ENCODE assay signal across 8 cellular contexts in the genomic region with DNA sequence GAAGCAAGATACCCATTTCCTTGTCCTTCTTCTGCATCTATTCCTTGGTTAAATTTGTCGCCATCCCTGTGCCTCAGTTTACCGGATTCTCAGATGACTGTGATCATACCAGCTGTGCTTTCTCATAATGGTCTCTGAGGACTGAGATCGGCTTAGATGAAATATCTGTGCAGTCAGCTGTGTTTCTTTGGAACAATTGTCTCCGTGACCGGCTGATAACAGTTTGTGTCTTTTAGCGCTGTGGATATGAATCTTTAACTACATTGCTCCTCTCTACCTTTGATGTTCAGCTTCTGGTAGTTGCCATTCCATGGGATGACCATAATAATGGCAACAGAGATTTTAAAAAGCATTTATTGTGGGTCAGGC. TPM values are rescaled to one million over a fixed set of nuclear protein-coding genes. Genes with fewer than 3 reads are reported as not detected.
DNase-seq lines count a peak whose midpoint lies in the region; ATAC-seq, FAIRE-seq and TF ChIP-seq lines count a peak whose summit lies in the region.

No MANE protein-coding gene starts in this region.

- H3K36me3 ChIP-seq in HUES6 (ENCODE audit: control insufficient read depth, insufficient read depth, low read length) (peaks cover 12% of the 10 kb centered on the region; the same call in 1 of the 2 replicates), mammary epithelial cell (ENCODE audit: insufficient read depth, low read length) (peaks cover 6% of the 10 kb centered on the region), mucosa of descending colon (ENCODE audit: low read depth) (no peaks in the 10 kb centered on the region)

- 27% methylated on average over 6 of the region's 6 CpGs for WGBS in A549 (ENCODE audit: missing lambda C conversion rate)
- WGBS in mammary epithelial cell (ENCODE audit: low coverage, missing lambda C conversion rate): 0% methylated on average over 6 of the region's 6 CpGs

- H3K27me3 ChIP-seq in HUES6 (ENCODE audit: control insufficient read depth, insufficient read depth, low read length) (no peaks in the 10 kb centered on the region), mammary epithelial cell (ENCODE audit: insufficient read depth, low read length) (no peaks in the 10 kb centered on the region)

- H3K27ac ChIP-seq in A549 (peak overlapping the region; percentile 68 to 84), HUES6 (ENCODE audit: low read depth, low read length) (no peak overlapping the region), mammary epithelial cell (ENCODE audit: insufficient read depth, low read depth, low read length) (peak overlapping the region; percentile 84)

- CTCF ChIA-PET in A549 (lab: Yijun Ruan, JAX): interaction anchor here (0.6 to 1.9 kb wide), 2 partner anchors 70 to 581 kb away, joined by 3 to 6 read pairs; no protein-coding TSS in a partner anchor
- CTCF ChIA-PET in mammary epithelial cell (lab: Charles Lee; ENCODE audit: low non-redundant PET): interaction anchor here (0.6 kb wide), 1 partner anchor 1207 kb away, joined by 3 read pairs; no protein-coding TSS in a partner anchor

- in situ Hi-C loops in mammary epithelial cell (cut with MboI; ENCODE audit: low sequenced_read_pairs in 2 of 2): no loop called here

- no peak for FAIRE-seq in A549 (lab: Jason Lieb, UNC)

- no peak for TF ChIP-seq EP300 in A549 (IDR thresholded peaks at IDR 0.05)

- peaks cover 63% of the 10 kb centered on the region for H3K79me2 ChIP-seq in mammary epithelial cell (ENCODE audit: insufficient read depth, low read length)

- H2AFZ ChIP-seq in mammary epithelial cell (ENCODE audit: low read depth, low read length): peak overlapping the region; percentile 96

- TF ChIP-seq CTCF in A549 (IDR thresholded peaks at IDR 0.05) (no peak), mammary epithelial cell (conservative IDR thresholded peaks at IDR 0.05 in 1 of 2, IDR thresholded peaks at IDR 0.05 in 1 of 2; ENCODE audit: extremely low read depth in 1 of 2, insufficient read depth in 1 of 2, low read depth in 1 of 2, low read length in 2 of 2) (no peak), mucosa of descending colon (IDR thresholded peaks at IDR 0.05) (no peak)

- H3K4me1 ChIP-seq in A549: peaks cover 17% of the 10 kb centered on the region
- peaks cover 7% of the 10 kb centered on the region; the same call in 1 of the 2 replicates for H3K4me1 ChIP-seq in HUES6 (ENCODE audit: control insufficient read depth, insufficient read depth, low read length)
- peaks cover 13% of the 10 kb centered on the region for H3K4me1 ChIP-seq in mammary epithelial cell (ENCODE audit: insufficient read depth, low read length)
- peaks cover 11% of the 10 kb centered on the region for H3K4me1 ChIP-seq in mucosa of descending colon (ENCODE audit: low read depth)

- dilution Hi-C loops in mammary epithelial cell (cut with HindIII; ENCODE audit: low sequenced_read_pairs): no loop called here

- DNase-seq in A549 (ENCODE audit: low read depth in 1 of 2, low spot score in 1 of 2) (no peak), mammary epithelial cell (no peak), mucosa of descending colon (peak in 1 of 3 donors; percentile 6), SIG-M5 treated with dmso at 0.1 percent for 504 hours (lab: John Stamatoyannopoulos, UW; ENCODE audit: unreplicated experiment) (no peak), superior temporal gyrus (ENCODE audit: extremely low spot score) (no peak)

- no peaks in the 10 kb centered on the region for H4K20me1 ChIP-seq in mammary epithelial cell (ENCODE audit: insufficient read depth, low read length)

- no peak for TF ChIP-seq POLR2A in A549 (IDR thresholded peaks at IDR 0.05; ENCODE audit: low read length)

- no peaks in the 10 kb centered on the region for H3K9me3 ChIP-seq in A549
- H3K9me3 ChIP-seq in HUES6 (ENCODE audit: control insufficient read depth, insufficient read depth, low read depth, low read length): no peaks in the 10 kb centered on the region
- no peaks in the 10 kb centered on the region for H3K9me3 ChIP-seq in mammary epithelial cell (replicated peaks; ENCODE audit: insufficient read depth, low read length)
- H3K9me3 ChIP-seq in mucosa of descending colon: no peaks in the 10 kb centered on the region

- POLR2A ChIA-PET in A549 (lab: Yijun Ruan, JAX): interaction anchor here (0.8 to 1.0 kb wide), 2 partner anchors 64 to 1226 kb away, joined by 4 to 5 read pairs; a partner anchor contains a TSS

- no TSS peak for BruUV-seq in mammary epithelial cell (replicated peaks; lab: Mats Ljungman, UMichigan)

- H3K9ac ChIP-seq in HUES6 (ENCODE audit: low read length) (peak overlapping the region; percentile 68), mammary epithelial cell (ENCODE audit: insufficient read depth, low read length) (peak overlapping the region; percentile 92)

- peak overlapping the region; percentile 71 for H3K4me3 ChIP-seq in A549
- peak overlapping the region; percentile 89 for H3K4me3 ChIP-seq in HUES6 (ENCODE audit: low read depth, low read length)
- peak overlapping the region; percentile 90 to 99 (median 98) for H3K4me3 ChIP-seq in mammary epithelial cell (replicated peaks in 1 of 3; ENCODE audit: insufficient read depth in 1 of 3, low read depth in 2 of 3, low read length in 3 of 3)
- peak overlapping the region; percentile 46 for H3K4me3 ChIP-seq in mucosa of descending colon

- ATAC-seq in A549: no peak
- ATAC-seq in mucosa of descending colon: no peak
- no peak for ATAC-seq in HG02885 (IDR thresholded peaks at IDR 0.05; ENCODE audit: poor library complexity, unreplicated experiment)
- ATAC-seq in HG02678 (IDR thresholded peaks at IDR 0.05; ENCODE audit: unreplicated experiment): no peak

- H3K4me2 ChIP-seq in A549: peak overlapping the region; percentile 74
- peak overlapping the region; percentile 93 for H3K4me2 ChIP-seq in mammary epithelial cell (ENCODE audit: insufficient read depth, low read depth, low read length)

- TF ChIP-seq RAD21 in A549 (conservative IDR thresholded peaks at IDR 0.05 in 1 of 2, IDR thresholded peaks at IDR 0.05 in 1 of 2): no peak

- intact Hi-C loops in mammary epithelial cell (cut with micrococcal nuclease) (loop anchor here (2.0 to 10.0 kb wide), 3 partner anchors 14 to 200 kb away; a partner anchor contains a TSS), mucosa of descending colon (cut with DNase I, micrococcal nuclease) (no loop called here)

TF ChIP-seq in A549, 52 proteins besides CTCF, POLR2A, EP300 and RAD21 (continues in another document):
- TF ChIP-seq KDM5A (IDR thresholded peaks at IDR 0.05): peak; percentile 11; the same call in 1 of the 2 replicates
- TF ChIP-seq, protein P1, sequence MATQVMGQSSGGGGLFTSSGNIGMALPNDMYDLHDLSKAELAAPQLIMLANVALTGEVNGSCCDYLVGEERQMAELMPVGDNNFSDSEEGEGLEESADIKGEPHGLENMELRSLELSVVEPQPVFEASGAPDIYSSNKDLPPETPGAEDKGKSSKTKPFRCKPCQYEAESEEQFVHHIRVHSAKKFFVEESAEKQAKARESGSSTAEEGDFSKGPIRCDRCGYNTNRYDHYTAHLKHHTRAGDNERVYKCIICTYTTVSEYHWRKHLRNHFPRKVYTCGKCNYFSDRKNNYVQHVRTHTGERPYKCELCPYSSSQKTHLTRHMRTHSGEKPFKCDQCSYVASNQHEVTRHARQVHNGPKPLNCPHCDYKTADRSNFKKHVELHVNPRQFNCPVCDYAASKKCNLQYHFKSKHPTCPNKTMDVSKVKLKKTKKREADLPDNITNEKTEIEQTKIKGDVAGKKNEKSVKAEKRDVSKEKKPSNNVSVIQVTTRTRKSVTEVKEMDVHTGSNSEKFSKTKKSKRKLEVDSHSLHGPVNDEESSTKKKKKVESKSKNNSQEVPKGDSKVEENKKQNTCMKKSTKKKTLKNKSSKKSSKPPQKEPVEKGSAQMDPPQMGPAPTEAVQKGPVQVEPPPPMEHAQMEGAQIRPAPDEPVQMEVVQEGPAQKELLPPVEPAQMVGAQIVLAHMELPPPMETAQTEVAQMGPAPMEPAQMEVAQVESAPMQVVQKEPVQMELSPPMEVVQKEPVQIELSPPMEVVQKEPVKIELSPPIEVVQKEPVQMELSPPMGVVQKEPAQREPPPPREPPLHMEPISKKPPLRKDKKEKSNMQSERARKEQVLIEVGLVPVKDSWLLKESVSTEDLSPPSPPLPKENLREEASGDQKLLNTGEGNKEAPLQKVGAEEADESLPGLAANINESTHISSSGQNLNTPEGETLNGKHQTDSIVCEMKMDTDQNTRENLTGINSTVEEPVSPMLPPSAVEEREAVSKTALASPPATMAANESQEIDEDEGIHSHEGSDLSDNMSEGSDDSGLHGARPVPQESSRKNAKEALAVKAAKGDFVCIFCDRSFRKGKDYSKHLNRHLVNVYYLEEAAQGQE (IDR thresholded peaks at IDR 0.05): no peak
- no peak for TF ChIP-seq NFE2L2 (conservative IDR thresholded peaks at IDR 0.05; ENCODE audit: low read length)
- TF ChIP-seq MAZ (IDR thresholded peaks at IDR 0.05; ENCODE audit: borderline replicate concordance, low read depth, low read length): no peak
- no peak for TF ChIP-seq GATA3 (IDR thresholded peaks at IDR 0.05; ENCODE audit: borderline replicate concordance)

RNA-seq across cellular contexts. Expression of a gene that starts 0.5 kb away (rescaled TPM):
- polyA plus RNA-seq in A549 (2011; rRNA removed): 101 and 103 TPM in 2 replicates
- 30.9 and 31.3 TPM in 2 replicates for polyA plus RNA-seq in A549 (2012; cell fraction: cytosol; rRNA removed)
- 14.2 and 21.5 TPM in 2 replicates for polyA plus RNA-seq in A549 (2012; cell fraction: nucleus; rRNA removed)
- polyA plus RNA-seq in A549 (2017; fragmentation: RNase III; extraction: RNeasy Plus Mini Kit Qiagen cat#74134 plus additional on column Dnase treatment): 42.8 to 48.7 TPM (median 45.6 TPM) in 3 replicates
- polyA minus RNA-seq in A549 (2011; rRNA and poly(A)+ RNA removed): 109 and 116 TPM in 2 replicates
- 100 to 1,000 TPM in 1 of 2 donors, 10 to 100 TPM in 1; 76.4 to 155 TPM for total RNA-seq in mammary epithelial cell
- polyA plus RNA-seq in mammary epithelial cell: 51.5 TPM
- polyA minus RNA-seq in mammary epithelial cell: 82.1 TPM
- 10 to 100 TPM; 38.0 to 81.7 (median 39.1) TPM for total RNA-seq in mucosa of descending colon

RNA-seq across cellular contexts. Expression of a gene that starts 0.8 kb away (rescaled TPM):
- 15.9 and 19.6 TPM in 2 replicates for polyA plus RNA-seq in A549 (2011; rRNA removed)
- polyA plus RNA-seq in A549 (2012; cell fraction: cytosol; rRNA removed): 7.7 and 9.1 TPM in 2 replicates
- polyA plus RNA-seq in A549 (2012; cell fraction: nucleus; rRNA removed): 3.6 and 4.8 TPM in 2 replicates
- 13.0 to 14.5 TPM (median 14.3 TPM) in 3 replicates for polyA plus RNA-seq in A549 (2017; fragmentation: RNase III; extraction: RNeasy Plus Mini Kit Qiagen cat#74134 plus additional on column Dnase treatment)
- polyA minus RNA-seq in A549 (2011; rRNA and poly(A)+ RNA removed): 9.3 and 9.4 TPM in 2 replicates
- total RNA-seq in mammary epithelial cell: 10 to 100 TPM in 1 of 2 donors, 1 to 10 TPM in 1; 9.9 to 11.2 TPM
- 6.0 TPM for polyA plus RNA-seq in mammary epithelial cell
- polyA minus RNA-seq in mammary epithelial cell: 7.5 TPM
- 1 to 10 TPM; 2.1 to 5.3 (median 3.8) TPM for total RNA-seq in mucosa of descending colon

Comparison
In these comparisons a context has a peak if more than half of its experiments do, and no peak if none do; other contexts are left out.
1. H3K4me3 ChIP-seq: peak in every context shown above with its lines; median percentile 98 in mammary epithelial cell; 89 in HUES6; 71 in A549; 46 in mucosa of descending colon.